Comparison of ENCODE assay signal across 21 cellular contexts in the genomic region with DNA sequence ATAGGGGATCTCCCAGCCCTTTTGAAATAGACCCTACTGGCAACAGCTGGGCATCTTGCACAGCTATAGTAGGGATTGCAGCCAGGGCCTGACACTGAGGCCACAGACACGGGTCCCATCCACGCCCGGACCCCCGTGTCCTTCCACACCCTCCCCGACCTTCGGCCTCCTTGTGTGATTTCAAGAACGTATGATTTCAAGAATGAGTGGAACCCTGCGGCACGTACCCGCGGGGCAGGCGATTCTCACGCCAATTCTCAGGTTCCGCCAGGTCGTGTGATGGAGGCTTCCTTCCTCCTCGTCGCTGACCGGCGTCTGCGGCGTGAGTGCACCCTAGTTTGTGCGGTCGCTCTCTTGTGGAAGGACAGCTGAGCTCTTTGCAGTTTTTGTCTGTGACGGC. TPM values are rescaled to one million over a fixed set of nuclear protein-coding genes. Genes with fewer than 3 reads are reported as not detected.
DNase-seq lines count a peak whose midpoint lies in the region; ATAC-seq and TF ChIP-seq lines count a peak whose summit lies in the region.
"Had no signal": no experiment of that assay in that cellular context is flagged by ENCODE, and none has a peak within 500 bp of the region (broad histone marks: within the 10 kb centered on the region; RNA-seq: fewer than 3 reads in every experiment).

No MANE protein-coding gene starts in this region.

- H4K20me1 ChIP-seq in BLaER1 (no peaks in the 10 kb centered on the region), OCI-LY7 (ENCODE audit: insufficient read depth, low read length) (no peaks in the 10 kb centered on the region)
- H4K20me1 ChIP-seq: BLaER1 treated with 17β-estradiol and CSF1 and Interleukin-3, amounts not matched to agents 10 nM and 100 nM had no signal

- H3K27me3 ChIP-seq in BLaER1 = no peaks in the 10 kb centered on the region
- H3K27me3 ChIP-seq: BLaER1 treated with 17β-estradiol and CSF1 and Interleukin-3, amounts not matched to agents 10 nM and 100 nM had no signal

- BruUV-seq in OCI-LY7 (replicated peaks; lab: Mats Ljungman, UMichigan) = no TSS peak

- H3K79me2 ChIP-seq in OCI-LY7 (ENCODE audit: insufficient read depth, low read depth, low read length) = no peaks in the 10 kb centered on the region

- H3K9ac ChIP-seq in BLaER1 = no peak overlapping the region
- H3K9ac ChIP-seq: BLaER1 treated with 17β-estradiol and CSF1 and Interleukin-3, amounts not matched to agents 10 nM and 100 nM had no signal

- H3K4me2 ChIP-seq in BLaER1 = no peak overlapping the region
- no peak overlapping the region for H3K4me2 ChIP-seq in OCI-LY7 (ENCODE audit: low read length)
- H3K4me2 ChIP-seq: BLaER1 treated with 17β-estradiol and CSF1 and Interleukin-3, amounts not matched to agents 10 nM and 100 nM had no signal

- no peaks in the 10 kb centered on the region for H3K4me1 Mint-ChIP-seq in mesothelial cell of epicardium
- H3K4me1 Mint-ChIP-seq in progenitor cell of endocrine pancreas (ENCODE audit: low read depth) = no peaks in the 10 kb centered on the region
- H3K4me1 Mint-ChIP-seq in chondrocyte (ENCODE audit: low read depth) = no peaks in the 10 kb centered on the region
- H3K4me1 Mint-ChIP-seq: B cell, CD14-positive monocyte had no signal

- H2AFZ ChIP-seq in OCI-LY7 (ENCODE audit: low read length) = no peak overlapping the region

- POLR2A ChIA-PET in OCI-LY7 (lab: Charles Lee) = interaction anchor here (0.6 kb wide), 1 partner anchor 374 kb away, joined by 5 read pairs; no protein-coding TSS in a partner anchor

- H3K4me3 ChIP-seq in BLaER1 (peak overlapping the region; percentile 15; the same call in 1 of the 2 replicates), OCI-LY7 (ENCODE audit: low read depth, low read length, poor library complexity, severe bottlenecking) (no peak overlapping the region)
- H3K4me3 ChIP-seq: HAP-1 had no signal

- DNase-seq in Right ventricle myocardium inferior (ENCODE audit: missing footprints) (peak; percentile 40), left ventricle myocardium superior (no peak), mesothelial cell of epicardium (ENCODE audit: low spot score in 2 of 2, unreplicated experiment in 2 of 2) (peak in 1 of 2 experiments; percentile 10), progenitor cell of endocrine pancreas (ENCODE audit: low spot score, unreplicated experiment) (no peak), NCI-H2081 treated with DMSO at 0.1 percent for 48 hours (lab: John Stamatoyannopoulos, UW) (no peak), OCI-LY7 (ENCODE audit: low spot score) (no peak), chondrocyte (ENCODE audit: low spot score) (no peak)
- DNase-seq: CD4-positive, alpha-beta T cell; CD8-positive, alpha-beta memory T cell; DMS53; DMS79 treated with DMSO at 0.1 percent for 48 hours; GF-D8; GOT3; HFFc6 had no signal

- H3K36me3 Mint-ChIP-seq in mesothelial cell of epicardium (peaks cover 23% of the 10 kb centered on the region), progenitor cell of endocrine pancreas (ENCODE audit: insufficient read depth) (peaks cover 19% of the 10 kb centered on the region), chondrocyte (ENCODE audit: low read depth) (peaks cover 4% of the 10 kb centered on the region)

- H3K27me3 Mint-ChIP-seq in mesothelial cell of epicardium (ENCODE audit: low read depth) = no peaks in the 10 kb centered on the region
- no peaks in the 10 kb centered on the region for H3K27me3 Mint-ChIP-seq in progenitor cell of endocrine pancreas
- H3K27me3 Mint-ChIP-seq in chondrocyte (ENCODE audit: low read depth) = no peaks in the 10 kb centered on the region
- H3K27me3 Mint-ChIP-seq: B cell; CD4-positive, alpha-beta T cell; CD8-positive, alpha-beta memory T cell had no signal

- peaks cover 98% of the 10 kb centered on the region for H3K9me3 ChIP-seq in BLaER1
- H3K9me3 ChIP-seq in OCI-LY7 (ENCODE audit: low read length) = no peaks in the 10 kb centered on the region

- H3K4me3 Mint-ChIP-seq in mesothelial cell of epicardium (no peak overlapping the region), progenitor cell of endocrine pancreas (ENCODE audit: low read depth) (no peak overlapping the region), chondrocyte (ENCODE audit: unreplicated experiment) (no peak overlapping the region)
- H3K4me3 Mint-ChIP-seq: B cell; CD14-positive monocyte; CD4-positive, alpha-beta T cell; CD8-positive, alpha-beta memory T cell; HFFc6 had no signal

- H3K27ac Mint-ChIP-seq in mesothelial cell of epicardium = peak overlapping the region; percentile 21
- peak overlapping the region; percentile 86 for H3K27ac Mint-ChIP-seq in progenitor cell of endocrine pancreas
- H3K27ac Mint-ChIP-seq in chondrocyte (ENCODE audit: unreplicated experiment) = no peak overlapping the region
- H3K27ac Mint-ChIP-seq: B cell; CD14-positive monocyte; CD4-positive, alpha-beta T cell; HFFc6 had no signal

- H3K36me3 ChIP-seq in BLaER1 (peaks cover 53% of the 10 kb centered on the region), OCI-LY7 (ENCODE audit: insufficient read depth, low read length) (no peaks in the 10 kb centered on the region)
- H3K36me3 ChIP-seq: HAP-1 had no signal

- H3K4me1 ChIP-seq in BLaER1 (no peaks in the 10 kb centered on the region), OCI-LY7 (ENCODE audit: insufficient read depth, low read length, poor library complexity, severe bottlenecking) (no peaks in the 10 kb centered on the region)
- H3K4me1 ChIP-seq: HAP-1 had no signal

- CTCF ChIA-PET in OCI-LY7 (lab: Charles Lee; ENCODE audit: unreplicated experiment) = no interaction called here

- TF ChIP-seq CTCF in mesothelial cell of epicardium (IDR thresholded peaks at IDR 0.05; ENCODE audit: unreplicated experiment) (no peak), progenitor cell of endocrine pancreas (IDR thresholded peaks at IDR 0.05; ENCODE audit: unreplicated experiment) (no peak), OCI-LY7 (conservative IDR thresholded peaks at IDR 0.05; ENCODE audit: low read length) (no peak), chondrocyte (IDR thresholded peaks at IDR 0.05) (no peak)

- H3K9me3 Mint-ChIP-seq in mesothelial cell of epicardium (peaks cover 15% of the 10 kb centered on the region), progenitor cell of endocrine pancreas (ENCODE audit: low read depth) (peaks cover 7% of the 10 kb centered on the region), chondrocyte (ENCODE audit: low read depth) (no peaks in the 10 kb centered on the region)
- H3K9me3 Mint-ChIP-seq: CD4-positive, alpha-beta T cell had no signal

- H3K9me2 ChIP-seq in OCI-LY7 (ENCODE audit: insufficient read depth, low read length) = no peaks in the 10 kb centered on the region

- H3K27ac ChIP-seq in BLaER1 = no peak overlapping the region
- no peak overlapping the region for H3K27ac ChIP-seq in OCI-LY7 (ENCODE audit: low read depth, low read length, poor library complexity, severe bottlenecking)
- H3K27ac ChIP-seq: 22Rv1; BLaER1 treated with 17β-estradiol and CSF1 and Interleukin-3, amounts not matched to agents 10 nM and 100 nM had no signal

- intact Hi-C loops in Right ventricle myocardium inferior (cut with DNase I) = no loop called here
- intact Hi-C loops in left ventricle myocardium superior (cut with micrococcal nuclease) = no loop called here
- intact Hi-C loops in OCI-LY7 (cut with micrococcal nuclease; ENCODE audit: unreplicated experiment) = no loop called here

- ATAC-seq in Right ventricle myocardium inferior = no peak
- no peak for ATAC-seq in left ventricle myocardium superior

RNA-seq across cellular contexts. Expression of a gene that starts 56.3 kb away (rescaled TPM):
- not detected for total RNA-seq in Right ventricle myocardium inferior
- not detected for total RNA-seq in left ventricle myocardium superior
- not detected in 3 replicates for total RNA-seq in mesothelial cell of epicardium
- not detected in 2 replicates for total RNA-seq in progenitor cell of endocrine pancreas
- total RNA-seq in OCI-LY7 (2014; rRNA removed; shearing (Covaris generic)) = not detected in 2 replicates
- total RNA-seq in OCI-LY7 (2022) = not detected in 2 replicates
- total RNA-seq in chondrocyte = not detected in 3 replicates
- total RNA-seq: B cell; CD4-positive, alpha-beta T cell; CD8-positive, alpha-beta memory T cell; Daoy; HFFc6 had no signal
